ENCODE assay signal across 17 cellular contexts in genomic region chr20:32451340-32451681, GRCh38.
A peak's percentile ranks its signal among the peaks of the same experiment; 100 is the strongest.
DNase-seq lines count a peak whose midpoint lies in the region; ATAC-seq and TF ChIP-seq lines count a peak whose summit lies in the region.
"Had no signal": no experiment of that assay in that cellular context is flagged by ENCODE, and none has a peak within 500 bp of the region (broad histone marks: within the 10 kb centered on the region; RNA-seq: fewer than 3 reads in every experiment).

No MANE protein-coding gene starts in this region.

- H3K4me3 Mint-ChIP-seq in CD4-positive, CD25-positive, alpha-beta regulatory T cell = no peak overlapping the region
- H3K4me3 Mint-ChIP-seq in neural crest cell = peak overlapping the region; percentile 57
- H3K4me3 Mint-ChIP-seq: activated T-cell treated with anti-CD3 and anti-CD28 coated beads, Interleukin-2, amount 50 U/mL, for 72 hours had no signal

- no peaks in the 10 kb centered on the region for H4K20me1 ChIP-seq in OCI-LY7 (ENCODE audit: insufficient read depth, low read length)
- peaks cover 19% of the 10 kb centered on the region for H4K20me1 ChIP-seq in SK-N-SH (ENCODE audit: insufficient read depth)

- no peaks in the 10 kb centered on the region for H3K27me3 Mint-ChIP-seq in CD4-positive, CD25-positive, alpha-beta regulatory T cell
- peaks cover 12% of the 10 kb centered on the region for H3K27me3 Mint-ChIP-seq in neural crest cell (ENCODE audit: low read depth)

- H3K36me3 ChIP-seq in CD4-positive, CD25-positive, alpha-beta regulatory T cell (ENCODE audit: control insufficient read depth, insufficient read depth, low read length) = peaks cover 85% of the 10 kb centered on the region
- H3K36me3 ChIP-seq in OCI-LY7 (ENCODE audit: insufficient read depth, low read length) (no peaks in the 10 kb centered on the region), SK-N-SH (replicated peaks in 1 of 2; ENCODE audit: control insufficient read depth in 1 of 2, insufficient read depth in 2 of 2, low read length in 1 of 2) (peaks cover 7 to 76% of the 10 kb centered on the region in 2 experiments)

- no peak for ATAC-seq in CD4-positive, CD25-positive, alpha-beta regulatory T cell (ENCODE audit: low read depth in 2 of 2)
- no peak for ATAC-seq in HG02973 (IDR thresholded peaks at IDR 0.05; ENCODE audit: unreplicated experiment)
- ATAC-seq: right cardiac atrium had no signal

- TF ChIP-seq EP300 in SK-N-SH (IDR thresholded peaks at IDR 0.05; ENCODE audit: borderline replicate concordance in 1 of 2, low read depth in 1 of 2, low read length in 1 of 2) = no peak

- BruUV-seq in OCI-LY7 (replicated peaks; lab: Mats Ljungman, UMichigan) = no TSS peak

- TF ChIP-seq RAD21 in SK-N-SH (IDR thresholded peaks at IDR 0.05; ENCODE audit: low read length) = no peak

- no peak overlapping the region for H3K9ac ChIP-seq in SK-N-SH

- H3F3A ChIP-seq in SK-N-SH (replicated peaks; ENCODE audit: insufficient read depth) = no peaks in the 10 kb centered on the region

- DNase-seq in CD4-positive, CD25-positive, alpha-beta regulatory T cell = no peak
- DNase-seq in GM10248 (ENCODE audit: extremely low spot score) = peak; percentile 16
- no peak for DNase-seq in neural crest cell (ENCODE audit: low read depth, low spot score)
- no peak for DNase-seq in OCI-LY7 (ENCODE audit: low spot score)
- DNase-seq in SK-N-SH = no peak
- DNase-seq: activated T-cell treated with anti-CD3 and anti-CD28 coated beads, Interleukin-2, amount 50 U/mL, for 72 hours; esophagus squamous epithelium; glutamatergic neuron; IMR-90; mammary epithelial cell; NCI-H2081; NCI-H510A treated with DMSO at 0.1 percent for 48 hours; right cardiac atrium; testis had no signal

- TF ChIP-seq CTCF in GM10248 (IDR thresholded peaks at IDR 0.05; ENCODE audit: control extremely low read depth, extremely low read depth, low read depth, missing control alignments) (no peak), neural crest cell (conservative IDR thresholded peaks at IDR 0.05) (no peak), OCI-LY7 (conservative IDR thresholded peaks at IDR 0.05; ENCODE audit: low read length) (no peak), SK-N-SH (IDR thresholded peaks at IDR 0.05) (no peak)

- no peak overlapping the region for H2AFZ ChIP-seq in OCI-LY7 (ENCODE audit: low read length)
- H2AFZ ChIP-seq in SK-N-SH (ENCODE audit: low read depth) = no peak overlapping the region

- H3K9me3 ChIP-seq in CD4-positive, CD25-positive, alpha-beta regulatory T cell (ENCODE audit: control insufficient read depth in 2 of 2, low read length in 2 of 2) = no peaks in the 10 kb centered on the region
- H3K9me3 ChIP-seq in OCI-LY7 (ENCODE audit: low read length) (no peaks in the 10 kb centered on the region), SK-N-SH (no peaks in the 10 kb centered on the region)
- H3K9me3 ChIP-seq: esophagus squamous epithelium, testis had no signal

- peak overlapping the region in 2 of 3 donors; percentile 23 to 76 for H3K27ac Mint-ChIP-seq in CD4-positive, CD25-positive, alpha-beta regulatory T cell
- H3K27ac Mint-ChIP-seq in neural crest cell (ENCODE audit: unreplicated experiment) = no peak overlapping the region

- H3K36me3 Mint-ChIP-seq in CD4-positive, CD25-positive, alpha-beta regulatory T cell = peaks cover 22% of the 10 kb centered on the region
- peaks cover 14% of the 10 kb centered on the region for H3K36me3 Mint-ChIP-seq in neural crest cell (ENCODE audit: low read depth)

- peaks cover 3% of the 10 kb centered on the region for H3K4me1 ChIP-seq in CD4-positive, CD25-positive, alpha-beta regulatory T cell (ENCODE audit: control insufficient read depth, insufficient read depth, low read length, poor library complexity, severe bottlenecking)
- peaks cover 3% of the 10 kb centered on the region for H3K4me1 ChIP-seq in OCI-LY7 (ENCODE audit: insufficient read depth, low read length, poor library complexity, severe bottlenecking)
- H3K4me1 ChIP-seq in SK-N-SH (ENCODE audit: control insufficient read depth in 1 of 2, insufficient read depth in 2 of 2, low read depth in 1 of 2, low read length in 1 of 2) = peaks cover 0 to 100% of the 10 kb centered on the region in 2 experiments; a peak in 2 of 4 replicates

- POLR2A ChIA-PET in GM10248 (lab: Yijun Ruan, JAX) = no interaction called here
- POLR2A ChIA-PET in OCI-LY7 (lab: Charles Lee) = no interaction called here
- POLR2A ChIA-PET in SK-N-SH (lab: Yijun Ruan, JAX) = no interaction called here

- peaks cover 0 to 17% (median 4%) of the 10 kb centered on the region in 4 donors for H3K4me1 Mint-ChIP-seq in CD4-positive, CD25-positive, alpha-beta regulatory T cell
- H3K4me1 Mint-ChIP-seq in neural crest cell = peaks cover 12% of the 10 kb centered on the region

- H3K27ac ChIP-seq in CD4-positive, CD25-positive, alpha-beta regulatory T cell (ENCODE audit: insufficient read depth, low read length, poor library complexity, severe bottlenecking) = no peak overlapping the region
- H3K27ac ChIP-seq in angular gyrus (ENCODE audit: low read depth, low read length) = peak overlapping the region; percentile 75
- no peak overlapping the region for H3K27ac ChIP-seq in OCI-LY7 (ENCODE audit: low read depth, low read length, poor library complexity, severe bottlenecking)
- peak overlapping the region in 1 of 2 experiments; percentile 98; a peak in 2 of 4 replicates for H3K27ac ChIP-seq in SK-N-SH (ENCODE audit: low read depth in 2 of 2, low read length in 1 of 2)
- H3K27ac ChIP-seq: coronary artery, esophagus squamous epithelium had no signal

- no peak overlapping the region for H3K4me2 ChIP-seq in OCI-LY7 (ENCODE audit: low read length)
- H3K4me2 ChIP-seq in SK-N-SH = no peak overlapping the region

- CTCF ChIA-PET in GM10248 (lab: Yijun Ruan, JAX) (no interaction called here), OCI-LY7 (lab: Charles Lee; ENCODE audit: unreplicated experiment) (no interaction called here), SK-N-SH (lab: Yijun Ruan, JAX) (interaction anchor here (0.8 to 1.9 kb wide), 6 partner anchors 10 to 331 kb away, joined by 3 to 8 read pairs (median 5); no protein-coding TSS in a partner anchor)

- H3K9me2 ChIP-seq in OCI-LY7 (ENCODE audit: insufficient read depth, low read length) (no peaks in the 10 kb centered on the region), SK-N-SH (no peaks in the 10 kb centered on the region)

- no peak overlapping the region for H3K4me3 ChIP-seq in CD4-positive, CD25-positive, alpha-beta regulatory T cell (ENCODE audit: low read depth, low read length)
- H3K4me3 ChIP-seq in OCI-LY7 (ENCODE audit: low read depth, low read length, poor library complexity, severe bottlenecking) (no peak overlapping the region), SK-N-SH (ENCODE audit: low read depth in 2 of 2, low read length in 1 of 2) (no peak overlapping the region)
- H3K4me3 ChIP-seq: coronary artery, esophagus squamous epithelium, testis had no signal

- intact Hi-C loops in OCI-LY7 (cut with micrococcal nuclease; ENCODE audit: unreplicated experiment) = loop anchor here (10.0 kb wide), 1 partner anchor 627 kb away; no protein-coding TSS in a partner anchor

- H3K79me2 ChIP-seq in OCI-LY7 (ENCODE audit: insufficient read depth, low read depth, low read length) (no peaks in the 10 kb centered on the region), SK-N-SH (ENCODE audit: insufficient read depth) (peaks cover 20% of the 10 kb centered on the region; the same call in 1 of the 2 replicates)

- no peaks in the 10 kb centered on the region for H3K27me3 ChIP-seq in CD4-positive, CD25-positive, alpha-beta regulatory T cell (ENCODE audit: control insufficient read depth, insufficient read depth, low read length)
- no peaks in the 10 kb centered on the region for H3K27me3 ChIP-seq in SK-N-SH (ENCODE audit: insufficient read depth)
- H3K27me3 ChIP-seq: esophagus squamous epithelium, testis had no signal

- 93% methylated on average over 6 of the region's 8 CpGs for WGBS in SK-N-SH (ENCODE audit: low lambda C conversion rate)

- no peaks in the 10 kb centered on the region for H3K9me3 Mint-ChIP-seq in CD4-positive, CD25-positive, alpha-beta regulatory T cell
- no peaks in the 10 kb centered on the region for H3K9me3 Mint-ChIP-seq in neural crest cell
- H3K9me3 Mint-ChIP-seq: activated T-cell treated with anti-CD3 and anti-CD28 coated beads, Interleukin-2, amount 50 U/mL, for 72 hours had no signal

TF ChIP-seq in SK-N-SH, 30 proteins besides CTCF, POLR2A, EP300 and RAD21 (continues in another document):
- no peak for TF ChIP-seq RFX5 (IDR thresholded peaks at IDR 0.05; ENCODE audit: low read length)
- no peak for TF ChIP-seq RCOR1 (IDR thresholded peaks at IDR 0.05; ENCODE audit: low read length)
- TF ChIP-seq ZBTB33 (IDR thresholded peaks at IDR 0.05; ENCODE audit: borderline replicate concordance, low read depth) = no peak
- TF ChIP-seq EZH2phosphoT487 (IDR thresholded peaks at IDR 0.05; ENCODE audit: borderline replicate concordance, low read depth) = no peak
- TF ChIP-seq, protein P1, sequence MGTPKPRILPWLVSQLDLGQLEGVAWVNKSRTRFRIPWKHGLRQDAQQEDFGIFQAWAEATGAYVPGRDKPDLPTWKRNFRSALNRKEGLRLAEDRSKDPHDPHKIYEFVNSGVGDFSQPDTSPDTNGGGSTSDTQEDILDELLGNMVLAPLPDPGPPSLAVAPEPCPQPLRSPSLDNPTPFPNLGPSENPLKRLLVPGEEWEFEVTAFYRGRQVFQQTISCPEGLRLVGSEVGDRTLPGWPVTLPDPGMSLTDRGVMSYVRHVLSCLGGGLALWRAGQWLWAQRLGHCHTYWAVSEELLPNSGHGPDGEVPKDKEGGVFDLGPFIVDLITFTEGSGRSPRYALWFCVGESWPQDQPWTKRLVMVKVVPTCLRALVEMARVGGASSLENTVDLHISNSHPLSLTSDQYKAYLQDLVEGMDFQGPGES (IDR thresholded peaks at IDR 0.05; ENCODE audit: low read depth, low read length) = no peak
